In the genomic region with DNA sequence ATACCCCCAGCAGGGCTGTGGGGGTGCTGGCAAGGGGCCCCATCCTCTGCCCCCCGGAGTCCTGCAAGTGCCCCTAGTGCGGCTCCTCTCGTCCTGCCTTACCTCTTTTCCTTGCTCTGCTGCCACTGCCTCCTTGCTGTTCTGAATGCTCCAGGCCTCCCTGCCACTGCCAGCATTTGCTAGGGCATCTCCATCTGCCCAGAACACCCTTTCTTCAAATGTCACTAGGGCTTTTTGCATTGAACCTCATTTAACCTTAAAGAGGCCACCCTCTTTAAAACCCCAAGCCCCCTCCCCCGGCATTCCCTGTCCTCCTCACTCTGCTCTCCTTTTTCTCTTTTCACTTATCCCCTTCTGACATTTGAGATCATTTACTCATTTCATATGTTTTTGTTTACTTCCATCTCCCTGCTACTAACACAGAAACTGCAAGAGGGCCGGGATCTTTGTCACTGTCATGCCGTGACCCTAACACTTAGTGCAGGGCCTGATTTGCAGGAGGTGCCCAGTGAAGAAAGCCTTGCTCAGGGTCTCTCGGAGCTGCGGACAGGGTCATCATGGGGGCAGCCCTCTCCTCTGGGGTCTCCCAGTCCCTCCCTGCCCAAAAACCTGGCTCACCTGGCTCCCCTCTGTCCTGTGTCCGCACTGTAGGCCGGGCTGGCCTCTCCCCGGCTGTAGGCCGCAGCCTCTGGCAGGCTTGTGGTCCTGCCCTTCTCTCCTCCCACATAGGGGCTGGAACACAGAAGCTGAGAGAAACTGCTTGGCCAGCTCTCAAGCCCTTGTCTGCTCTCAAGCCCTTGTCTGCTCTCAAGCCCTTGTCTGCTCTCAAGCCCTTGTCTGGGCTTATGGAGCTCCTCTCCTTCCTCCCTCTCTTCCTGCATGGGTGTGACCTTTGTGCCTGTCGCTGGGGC, we compare ENCODE assay signal across 10 cellular contexts. TPM values are rescaled to one million over a fixed set of nuclear protein-coding genes. Genes with fewer than 3 reads are reported as not detected.
A peak's percentile ranks its signal among the peaks of the same experiment; 100 is the strongest.
DNase-seq lines count a peak whose midpoint lies in the region; ATAC-seq, FAIRE-seq and TF ChIP-seq lines count a peak whose summit lies in the region.
"Had no signal": no experiment of that assay in that cellular context is flagged by ENCODE, and none has a peak within 500 bp of the region (broad histone marks: within the 10 kb centered on the region; RNA-seq: fewer than 3 reads in every experiment).

A gene (minus strand): TSS at position 690 of the 911 bp plus-strand sequence. CDS start 2,084 bp downstream, outside the sequence.

- H3K9ac ChIP-seq in astrocyte (ENCODE audit: low read length): peak within 1 kb of the TSS; percentile 44

- H3K27ac Mint-ChIP-seq in astrocyte (ENCODE audit: unreplicated experiment): peak within 1 kb of the TSS; percentile 71
- no peak within 1 kb of the TSS for H3K27ac Mint-ChIP-seq in naive thymus-derived CD4-positive, alpha-beta T cell
- H3K27ac Mint-ChIP-seq in immature natural killer cell: no peak within 1 kb of the TSS
- no peak within 1 kb of the TSS for H3K27ac Mint-ChIP-seq in stimulated activated effector memory CD8-positive, alpha-beta T cell treated with anti-CD3 and anti-CD28 coated beads, Interleukin-12 subunit alpha, Interleukin-12 subunit beta, amount 100 ng/mL, for 72 hours

- peaks cover 13% of the 10 kb centered on the region for H3K4me1 Mint-ChIP-seq in astrocyte (ENCODE audit: low read depth, unreplicated experiment)
- H3K4me1 Mint-ChIP-seq in naive thymus-derived CD4-positive, alpha-beta T cell: peaks cover 4 to 8% (median 7%) of the 10 kb centered on the region in 7 donors
- H3K4me1 Mint-ChIP-seq in immature natural killer cell: peaks cover 5 to 9% of the 10 kb centered on the region in 2 donors
- H3K4me1 Mint-ChIP-seq in stimulated activated effector memory CD8-positive, alpha-beta T cell treated with anti-CD3 and anti-CD28 coated beads, Interleukin-12 subunit alpha, Interleukin-12 subunit beta, amount 100 ng/mL, for 72 hours: peaks cover 24% of the 10 kb centered on the region

- H4K20me1 ChIP-seq in astrocyte (ENCODE audit: insufficient read depth, low read length) (no peaks in the 10 kb centered on the region), hepatocyte (ENCODE audit: insufficient read depth, poor library complexity, severe bottlenecking) (no peaks in the 10 kb centered on the region)

- CTCF ChIA-PET in naive thymus-derived CD4-positive, alpha-beta T cell (lab: Charles Lee): interaction anchor here (1.4 kb wide), 1 partner anchor 73 kb away, joined by 3 read pairs; no protein-coding TSS in a partner anchor

- H3K4me3 Mint-ChIP-seq in astrocyte (ENCODE audit: unreplicated experiment) (no peak within 1 kb of the TSS), immature natural killer cell (no peak within 1 kb of the TSS)
- H3K4me3 Mint-ChIP-seq in naive thymus-derived CD4-positive, alpha-beta T cell: no peak within 1 kb of the TSS
- no peak within 1 kb of the TSS for H3K4me3 Mint-ChIP-seq in stimulated activated effector memory CD8-positive, alpha-beta T cell treated with anti-CD3 and anti-CD28 coated beads, Interleukin-12 subunit alpha, Interleukin-12 subunit beta, amount 100 ng/mL, for 72 hours

- peaks cover 12% of the 10 kb centered on the region for H3K4me1 ChIP-seq in astrocyte (ENCODE audit: insufficient read depth, low read length)
- peaks cover 31% of the 10 kb centered on the region for H3K4me1 ChIP-seq in hepatocyte (ENCODE audit: insufficient read depth)
- H3K4me1 ChIP-seq in naive thymus-derived CD4-positive, alpha-beta T cell (ENCODE audit: control insufficient read depth in 2 of 2, insufficient read depth in 2 of 2, low read length in 2 of 2): peaks cover 0 to 6% of the 10 kb centered on the region in 2 donors

- H3K27ac ChIP-seq in astrocyte (ENCODE audit: low read depth, low read length): no peak within 1 kb of the TSS
- peak within 1 kb of the TSS; percentile 82 for H3K27ac ChIP-seq in hepatocyte
- no peak within 1 kb of the TSS for H3K27ac ChIP-seq in naive thymus-derived CD4-positive, alpha-beta T cell (ENCODE audit: low read depth, low read length)

- H3K27me3 ChIP-seq in astrocyte (ENCODE audit: insufficient read depth, low read length) (no peaks in the 10 kb centered on the region), hepatocyte (no peaks in the 10 kb centered on the region)
- no peaks in the 10 kb centered on the region for H3K27me3 ChIP-seq in naive thymus-derived CD4-positive, alpha-beta T cell (ENCODE audit: control insufficient read depth in 2 of 2, insufficient read depth in 2 of 2, low read length in 2 of 2)

- H2AFZ ChIP-seq in astrocyte (ENCODE audit: low read depth, low read length) (peak within 1 kb of the TSS; percentile 55), hepatocyte (peak within 1 kb of the TSS; percentile 53)

- H3K4me3 ChIP-seq in astrocyte (ENCODE audit: insufficient read depth, low read depth, low read length): no peak within 1 kb of the TSS
- H3K4me3 ChIP-seq in hepatocyte: no peak within 1 kb of the TSS
- H3K4me3 ChIP-seq in naive thymus-derived CD4-positive, alpha-beta T cell (ENCODE audit: low read length): no peak within 1 kb of the TSS

- H3K9me3 Mint-ChIP-seq in astrocyte (ENCODE audit: unreplicated experiment) (no peaks in the 10 kb centered on the region), immature natural killer cell (no peaks in the 10 kb centered on the region)
- no peaks in the 10 kb centered on the region for H3K9me3 Mint-ChIP-seq in naive thymus-derived CD4-positive, alpha-beta T cell
- H3K9me3 Mint-ChIP-seq in stimulated activated effector memory CD8-positive, alpha-beta T cell treated with anti-CD3 and anti-CD28 coated beads, Interleukin-12 subunit alpha, Interleukin-12 subunit beta, amount 100 ng/mL, for 72 hours: no peaks in the 10 kb centered on the region

- POLR2A ChIA-PET in naive thymus-derived CD4-positive, alpha-beta T cell (lab: Charles Lee): no interaction called here

- H3K9me3 ChIP-seq in astrocyte (ENCODE audit: insufficient read depth, low read depth, low read length) (no peaks in the 10 kb centered on the region), hepatocyte (ENCODE audit: low read depth) (no peaks in the 10 kb centered on the region)
- no peaks in the 10 kb centered on the region for H3K9me3 ChIP-seq in naive thymus-derived CD4-positive, alpha-beta T cell (ENCODE audit: control insufficient read depth in 2 of 3, low read length in 3 of 3)

- H3K36me3 Mint-ChIP-seq in astrocyte (ENCODE audit: low read depth, unreplicated experiment) (peaks cover 3% of the 10 kb centered on the region), immature natural killer cell (no peaks in the 10 kb centered on the region)
- H3K36me3 Mint-ChIP-seq in naive thymus-derived CD4-positive, alpha-beta T cell: no peaks in the 10 kb centered on the region
- no peaks in the 10 kb centered on the region for H3K36me3 Mint-ChIP-seq in stimulated activated effector memory CD8-positive, alpha-beta T cell treated with anti-CD3 and anti-CD28 coated beads, Interleukin-12 subunit alpha, Interleukin-12 subunit beta, amount 100 ng/mL, for 72 hours

- H3K27me3 Mint-ChIP-seq in astrocyte (ENCODE audit: low read depth, unreplicated experiment) (peaks cover 3% of the 10 kb centered on the region), immature natural killer cell (ENCODE audit: low read depth in 3 of 3) (peaks cover 0 to 6% (median 2%) of the 10 kb centered on the region in 3 donors)
- H3K27me3 Mint-ChIP-seq in naive thymus-derived CD4-positive, alpha-beta T cell: peaks cover 0 to 11% (median 0%) of the 10 kb centered on the region in 5 donors

- TF ChIP-seq CTCF in astrocyte (IDR thresholded peaks at IDR 0.05; ENCODE audit: insufficient read depth, low read depth, low read length) (no peak), hepatocyte (IDR thresholded peaks at IDR 0.05; ENCODE audit: poor library complexity) (no peak)

- DNase-seq in EH (ENCODE audit: low read depth) (peak; percentile 55), astrocyte (ENCODE audit: low read depth) (peak; percentile 59), hepatocyte (ENCODE audit: low spot score) (peak; percentile 65), sciatic nerve (ENCODE audit: low spot score) (peak; percentile 82), immature natural killer cell (no peak)
- DNase-seq in naive thymus-derived CD4-positive, alpha-beta T cell: no peak
- no peak for DNase-seq in stimulated activated effector memory CD8-positive, alpha-beta T cell treated with anti-CD3 and anti-CD28 coated beads, Interleukin-12 subunit alpha, Interleukin-12 subunit beta, amount 100 ng/mL, for 72 hours (ENCODE audit: low spot score in 2 of 2)
- DNase-seq: effector memory CD4-positive, alpha-beta T cell had no signal

- H3K36me3 ChIP-seq in astrocyte (ENCODE audit: insufficient read depth, low read length) (no peaks in the 10 kb centered on the region), hepatocyte (replicated peaks; ENCODE audit: insufficient read depth, low read depth) (no peaks in the 10 kb centered on the region)
- no peaks in the 10 kb centered on the region for H3K36me3 ChIP-seq in naive thymus-derived CD4-positive, alpha-beta T cell (ENCODE audit: control insufficient read depth in 2 of 3, insufficient read depth in 3 of 3, low read length in 3 of 3)

- peak; percentile 96 for ATAC-seq in sciatic nerve
- no peak for ATAC-seq in HG02981 (IDR thresholded peaks at IDR 0.05; ENCODE audit: unreplicated experiment)
- no peak for ATAC-seq in naive thymus-derived CD4-positive, alpha-beta T cell
- no peak for ATAC-seq in stimulated activated effector memory CD8-positive, alpha-beta T cell treated with anti-CD3 and anti-CD28 coated beads, Interleukin-12 subunit alpha, Interleukin-12 subunit beta, amount 100 ng/mL, for 72 hours
- ATAC-seq: activated CD4-positive, CD25-positive, alpha-beta regulatory T cell treated with anti-CD3 and anti-CD28 coated beads, Interleukin-2, amount 50 U/mL, for 24 hours had no signal

- FAIRE-seq in astrocyte (lab: Jason Lieb, UNC): no peak

- intact Hi-C loops in sciatic nerve (cut with DNase I): no loop called here
- intact Hi-C loops in naive thymus-derived CD4-positive, alpha-beta T cell (cut with micrococcal nuclease): no loop called here

- no peaks in the 10 kb centered on the region for H3K9me2 ChIP-seq in hepatocyte (replicated peaks; ENCODE audit: insufficient read depth)

- no peaks in the 10 kb centered on the region for H3K79me2 ChIP-seq in astrocyte (ENCODE audit: insufficient read depth, low read length)
- no peaks in the 10 kb centered on the region for H3K79me2 ChIP-seq in hepatocyte

- WGBS in hepatocyte (ENCODE audit: low lambda C conversion rate, missing lambda C conversion rate): 74% methylated on average over 13 of the region's 13 CpGs

- H3K4me2 ChIP-seq in astrocyte (ENCODE audit: low read length): peak within 1 kb of the TSS; percentile 0
- H3K4me2 ChIP-seq in hepatocyte: peak within 1 kb of the TSS; percentile 71

RNA-seq across cellular contexts. Expression of the gene that starts here (rescaled TPM):
- total RNA-seq in astrocyte: 2.2 and 2.7 TPM in 2 replicates
- total RNA-seq in hepatocyte: 20.1 and 26.2 TPM in 2 replicates
- polyA plus RNA-seq in hepatocyte: 30.6 and 31.3 TPM in 2 replicates
- total RNA-seq in sciatic nerve: 31.0 TPM
- total RNA-seq in naive thymus-derived CD4-positive, alpha-beta T cell: not detected
- not detected for polyA plus RNA-seq in naive thymus-derived CD4-positive, alpha-beta T cell
- not detected for polyA plus RNA-seq in immature natural killer cell

Comparison
In these comparisons a context has a peak if more than half of its experiments do, and no peak if none do; other contexts are left out.
1. RNA of the gene that starts here (polyA plus RNA-seq): 30.6 to 31.3 TPM in hepatocyte; not detected in naive thymus-derived CD4-positive, alpha-beta T cell and not detected in immature natural killer cell; every median in the first group is over 10 times any median in the second.
2. DNase-seq: peak in EH (single experiment), astrocyte (single experiment), hepatocyte (single experiment) and sciatic nerve (single experiment); none in naive thymus-derived CD4-positive, alpha-beta T cell (0 of 9), immature natural killer cell (0 of 3) and stimulated activated effector memory CD8-positive, alpha-beta T cell treated with anti-CD3 and anti-CD28 coated beads, Interleukin-12 subunit alpha, Interleukin-12 subunit beta, amount 100 ng/mL, for 72 hours (0 of 2).